ENCODE assay signal across 24 cellular contexts in genomic region chr5:91407204-91407603, GRCh38.
"Had no signal": no experiment of that assay in that cellular context is flagged by ENCODE, and none has a peak within 500 bp of the region (broad histone marks: within the 10 kb centered on the region; RNA-seq: fewer than 3 reads in every experiment).

No MANE protein-coding gene starts in this region.

- H3K27me3 Mint-ChIP-seq: dendritic cell treated with granulocyte-macrophage colony-stimulating factor and Interleukin-4, amounts not matched to agents 40 ng/mL and 50 ng/mL, for 4 days; effector memory CD8-positive, alpha-beta T cell had no signal

- H3K36me3 ChIP-seq: colonic mucosa, esophagus muscularis mucosa, esophagus squamous epithelium, gastrocnemius medialis, gastroesophageal sphincter, heart left ventricle, heart right ventricle had no signal

- H3K4me3 ChIP-seq: colonic mucosa, coronary artery, dorsolateral prefrontal cortex, esophagus muscularis mucosa, esophagus squamous epithelium, gastrocnemius medialis, gastroesophageal sphincter, heart left ventricle, heart right ventricle had no signal

- DNase-seq: colonic mucosa; cortex of kidney; dermis blood vessel endothelial cell; dorsolateral prefrontal cortex; effector CD4-positive, alpha-beta T cell; effector CD8-positive, alpha-beta T cell; effector memory CD4-positive, alpha-beta T cell; effector memory CD8-positive, alpha-beta T cell; endodermal cell; erythroblast; esophagus squamous epithelium; foreskin fibroblast; foreskin keratinocyte; foreskin melanocyte; gastrocnemius medialis; glutamatergic neuron; heart left ventricle; heart right ventricle had no signal

- H3K9me3 ChIP-seq: colonic mucosa, esophagus muscularis mucosa, esophagus squamous epithelium, gastrocnemius medialis, gastroesophageal sphincter, heart left ventricle, heart right ventricle had no signal

- H3K27ac Mint-ChIP-seq: dendritic cell treated with granulocyte-macrophage colony-stimulating factor and Interleukin-4, amounts not matched to agents 40 ng/mL and 50 ng/mL, for 4 days had no signal

- H3K4me1 Mint-ChIP-seq: endodermal cell had no signal

- H3K4me1 ChIP-seq: colonic mucosa, esophagus squamous epithelium, foreskin keratinocyte, gastrocnemius medialis, heart left ventricle, heart right ventricle had no signal

- H3K27ac ChIP-seq: colonic mucosa, coronary artery, dorsolateral prefrontal cortex, epithelial cell of prostate, esophagus muscularis mucosa, esophagus squamous epithelium, foreskin keratinocyte, gastrocnemius medialis, gastroesophageal sphincter, heart left ventricle, heart right ventricle had no signal

- H3K9me3 Mint-ChIP-seq: dendritic cell treated with granulocyte-macrophage colony-stimulating factor and Interleukin-4, amounts not matched to agents 40 ng/mL and 50 ng/mL, for 4 days; effector memory CD8-positive, alpha-beta T cell; endodermal cell had no signal

- H3K4me3 Mint-ChIP-seq: dendritic cell treated with granulocyte-macrophage colony-stimulating factor and Interleukin-4, amounts not matched to agents 40 ng/mL and 50 ng/mL, for 4 days; effector memory CD8-positive, alpha-beta T cell; endodermal cell had no signal

- H3K27me3 ChIP-seq: colonic mucosa, dorsolateral prefrontal cortex, esophagus muscularis mucosa, esophagus squamous epithelium, foreskin keratinocyte, gastrocnemius medialis, gastroesophageal sphincter, heart left ventricle, heart right ventricle had no signal

- ATAC-seq: effector memory CD8-positive, alpha-beta T cell; esophagus mucosa; foreskin keratinocyte; gastrocnemius medialis; gastroesophageal sphincter; heart left ventricle; heart right ventricle had no signal
